11 cellular contexts compared by ENCODE assay signal in the genomic region with DNA sequence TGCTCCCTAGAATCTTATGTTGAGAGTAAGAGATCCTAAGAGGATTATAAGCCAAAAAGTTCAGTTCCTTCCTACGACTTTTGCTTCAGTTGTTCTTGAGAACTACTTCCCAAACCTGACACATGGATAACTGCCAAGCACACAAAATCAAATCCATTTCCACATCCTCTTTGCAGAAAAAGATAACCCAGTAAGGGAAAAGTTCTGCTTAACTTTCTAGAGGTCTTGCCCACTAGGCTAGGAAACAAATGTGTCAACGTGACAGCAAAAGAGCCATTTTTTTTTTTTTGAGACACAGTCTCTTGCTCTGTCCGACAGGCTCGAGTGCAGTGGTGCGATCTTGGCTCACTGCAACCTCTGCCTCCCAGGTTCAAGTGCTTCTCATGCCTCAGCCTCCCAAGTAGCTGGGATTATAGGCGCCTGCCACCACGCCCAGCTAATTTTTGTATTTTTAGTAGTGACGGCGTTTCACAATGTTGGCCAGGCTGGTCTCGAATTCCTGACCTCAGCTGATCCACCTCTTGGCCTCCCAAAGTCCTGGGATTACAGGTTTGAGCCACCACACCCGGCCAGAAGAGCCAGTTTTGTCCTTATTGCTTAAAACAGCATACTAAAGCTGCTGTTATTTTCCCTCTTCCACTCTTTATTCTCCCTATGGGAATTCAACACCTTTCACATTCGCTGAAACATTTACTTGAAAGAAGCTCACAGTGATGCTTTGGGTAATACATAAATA. TPM values are rescaled to one million over a fixed set of nuclear protein-coding genes. Genes with fewer than 3 reads are reported as not detected.
DNase-seq lines count a peak whose midpoint lies in the region; ATAC-seq lines count a peak whose summit lies in the region.
"Had no signal": no experiment of that assay in that cellular context is flagged by ENCODE, and none has a peak within 500 bp of the region (broad histone marks: within the 10 kb centered on the region; RNA-seq: fewer than 3 reads in every experiment).

No MANE protein-coding gene starts in this region.

- no peak overlapping the region for H2BK15ac ChIP-seq in mesenchymal stem cell (ENCODE audit: low read depth, poor library complexity, severe bottlenecking)

- H3K36me3 ChIP-seq in mesenchymal stem cell (ENCODE audit: control insufficient read depth in 1 of 2, insufficient read depth in 2 of 2, low read depth in 1 of 2, low read length in 2 of 2) = peaks cover 11 to 57% of the 10 kb centered on the region in 2 experiments

- H3K27me3 ChIP-seq in mesenchymal stem cell (ENCODE audit: control insufficient read depth in 1 of 2, insufficient read depth in 1 of 2, low read length in 2 of 2) = no peaks in the 10 kb centered on the region

- intact Hi-C loops in Right ventricle myocardium inferior (cut with DNase I) (no loop called here), cardiac septum (cut with DNase I) (no loop called here)

- H3K23ac ChIP-seq in mesenchymal stem cell (ENCODE audit: low read length in 2 of 2) = no peak overlapping the region

- H3K4me2 ChIP-seq in mesenchymal stem cell (ENCODE audit: low read length, poor library complexity, severe bottlenecking) = no peak overlapping the region

- no peak overlapping the region for H2BK120ac ChIP-seq in mesenchymal stem cell (ENCODE audit: low read depth, low read length)

- no peak overlapping the region for H3K4me3 ChIP-seq in mesenchymal stem cell (ENCODE audit: insufficient read depth in 1 of 2, low read depth in 1 of 2, low read length in 2 of 2)

- H3K4ac ChIP-seq in mesenchymal stem cell (ENCODE audit: low read depth in 1 of 2, low read length in 2 of 2) = no peak overlapping the region

- no peak overlapping the region for H2BK12ac ChIP-seq in mesenchymal stem cell (ENCODE audit: low read length in 2 of 2)

- H3K9me3 ChIP-seq in mesenchymal stem cell (ENCODE audit: control insufficient read depth, low read length) = no peaks in the 10 kb centered on the region

- no peak overlapping the region for H2AK5ac ChIP-seq in mesenchymal stem cell (ENCODE audit: low read length, severe bottlenecking)

- peak overlapping the region; percentile 3 for H3K27ac ChIP-seq in epithelial cell of prostate
- H3K27ac ChIP-seq in mesenchymal stem cell (ENCODE audit: low read length, poor library complexity, severe bottlenecking) = no peak overlapping the region

- DNase-seq in Right ventricle myocardium inferior (ENCODE audit: missing footprints) (peak; percentile 34), cardiac septum (ENCODE audit: low spot score) (no peak), epithelial cell of prostate (ENCODE audit: low read depth, low spot score) (no peak), mesenchymal stem cell (peak; percentile 27), UCSD-AML1 (lab: John Stamatoyannopoulos, UW; ENCODE audit: unreplicated experiment) (no peak), NOMO-1 treated with dmso at 0.1 percent for 144 hours (lab: John Stamatoyannopoulos, UW; ENCODE audit: unreplicated experiment) (no peak)
- DNase-seq in stimulated activated naive CD4-positive, alpha-beta T cell (lab: John Stamatoyannopoulos, UW) = no peak
- DNase-seq: AML-193; effector memory CD4-positive, alpha-beta T cell had no signal

- H4K8ac ChIP-seq in mesenchymal stem cell (ENCODE audit: low read length) = no peak overlapping the region

- H2AFZ ChIP-seq in mesenchymal stem cell (ENCODE audit: low read depth, low read length) = no peak overlapping the region

- ATAC-seq in Right ventricle myocardium inferior (no peak), GM21717 (IDR thresholded peaks at IDR 0.05; ENCODE audit: unreplicated experiment) (no peak)
- ATAC-seq: Panc1 had no signal

- peak overlapping the region; percentile 13 for H3K9ac ChIP-seq in mesenchymal stem cell (ENCODE audit: low read length)

- H4K91ac ChIP-seq in mesenchymal stem cell (ENCODE audit: low read length) = no peak overlapping the region

- H3K18ac ChIP-seq in mesenchymal stem cell (ENCODE audit: low read depth in 1 of 2, low read length in 2 of 2) = no peak overlapping the region

- 75% methylated on average over 11 of the region's 12 CpGs for WGBS in mesenchymal stem cell

- peaks cover 3% of the 10 kb centered on the region for H3K4me1 ChIP-seq in mesenchymal stem cell (ENCODE audit: control insufficient read depth, insufficient read depth, low read depth, low read length)

- no peaks in the 10 kb centered on the region for H3K79me1 ChIP-seq in mesenchymal stem cell (replicated peaks; ENCODE audit: low read length, poor library complexity, severe bottlenecking)

- H3K14ac ChIP-seq in mesenchymal stem cell (ENCODE audit: low read length in 2 of 2) = no peak overlapping the region

- no peak overlapping the region for H2BK5ac ChIP-seq in mesenchymal stem cell (ENCODE audit: low read depth, low read length, poor library complexity, severe bottlenecking)

RNA-seq across cellular contexts. Expression of gene CSNK1A1, which starts 24.2 kb away (rescaled TPM):
- total RNA-seq in Right ventricle myocardium inferior = 202 TPM
- 206 TPM for total RNA-seq in cardiac septum
- 211 TPM for polyA plus RNA-seq in mesenchymal stem cell (2013, experiment 1 of 2)
- polyA plus RNA-seq in mesenchymal stem cell (2013, experiment 2 of 2) = 208 TPM

RNA-seq across cellular contexts. Expression of gene ARHGEF37, which starts 54.3 kb away (rescaled TPM):
- total RNA-seq in Right ventricle myocardium inferior = 32.2 TPM
- total RNA-seq in cardiac septum = 15.8 TPM
- polyA plus RNA-seq in mesenchymal stem cell (2013, experiment 1 of 2) = 0.48 TPM
- polyA plus RNA-seq in mesenchymal stem cell (2013, experiment 2 of 2) = 0.42 TPM

Comparison
In these comparisons a context has a peak if more than half of its experiments do, and no peak if none do; other contexts are left out.
1. DNase-seq: peak in Right ventricle myocardium inferior (single experiment) and mesenchymal stem cell (single experiment); none in cardiac septum (single experiment), epithelial cell of prostate (single experiment), UCSD-AML1 (single experiment), NOMO-1 treated with dmso at 0.1 percent for 144 hours (single experiment) and stimulated activated naive CD4-positive, alpha-beta T cell (0 of 6).